ENCODE assay signal across 17 cellular contexts in genomic region chr9:93008457-93008856, GRCh38. TPM values are rescaled to one million over a fixed set of nuclear protein-coding genes. Genes with fewer than 3 reads are reported as not detected.
DNase-seq lines count a peak whose midpoint lies in the region; ATAC-seq and TF ChIP-seq lines count a peak whose summit lies in the region.
"Had no signal": no experiment of that assay in that cellular context is flagged by ENCODE, and none has a peak within 500 bp of the region (broad histone marks: within the 10 kb centered on the region; RNA-seq: fewer than 3 reads in every experiment).

No MANE protein-coding gene starts in this region.

- in situ Hi-C loops in HAP-1 (cut with MboI; ENCODE audit: low sequenced_read_pairs) = no loop called here

- H3K4me3 ChIP-seq in CD4-positive, alpha-beta memory T cell (ENCODE audit: low read length in 2 of 2) = no peak overlapping the region
- H3K4me3 ChIP-seq in lung (no peak overlapping the region), HAP-1 (no peak overlapping the region)
- H3K4me3 ChIP-seq: GM23248, K562 had no signal

- peak; percentile 42 for DNase-seq in activated CD8-positive, alpha-beta memory T cell treated with anti-CD3 and anti-CD28 coated beads, Interleukin-2, amount 50 U/mL, for 48 hours
- DNase-seq in activated CD8-positive, alpha-beta memory T cell treated with anti-CD3 and anti-CD28 coated beads, Interleukin-2, amount 10 ng/mL, durations not matched to agents 7 days and 5 days = no peak
- DNase-seq in CD4-positive, alpha-beta memory T cell = no peak
- DNase-seq in T-helper 17 cell (no peak), lung (ENCODE audit: low spot score) (peak; percentile 29), HAP-1 (ENCODE audit: low spot score in 2 of 2) (no peak), NCI-H1417 treated with DMSO at 0.1 percent for 48 hours (lab: John Stamatoyannopoulos, UW) (no peak)
- DNase-seq: GM23248, NCI-H146, NCI-H2081 treated with DMSO at 0.1 percent for 48 hours, NCI-H526 treated with DMSO at 0.1 percent for 48 hours, PC-3 had no signal

- peaks cover 15% of the 10 kb centered on the region for H3K4me1 Mint-ChIP-seq in activated CD8-positive, alpha-beta memory T cell treated with anti-CD3 and anti-CD28 coated beads, Interleukin-2, amount 10 ng/mL, durations not matched to agents 7 days and 5 days
- H3K4me1 Mint-ChIP-seq in CD4-positive, alpha-beta memory T cell = peaks cover 13 to 26% (median 18%) of the 10 kb centered on the region in 4 donors
- H3K4me1 Mint-ChIP-seq in T-helper 17 cell = peaks cover 23% of the 10 kb centered on the region

- no peaks in the 10 kb centered on the region for H3K9me3 Mint-ChIP-seq in activated CD8-positive, alpha-beta memory T cell treated with anti-CD3 and anti-CD28 coated beads, Interleukin-2, amount 10 ng/mL, durations not matched to agents 7 days and 5 days (ENCODE audit: low read depth)
- no peaks in the 10 kb centered on the region for H3K9me3 Mint-ChIP-seq in CD4-positive, alpha-beta memory T cell

- intact Hi-C loops in CD4-positive, alpha-beta memory T cell (cut with micrococcal nuclease) = loop anchor here (10.0 kb wide), 1 partner anchor 296 kb away; no protein-coding TSS in a partner anchor

- H3K4me1 ChIP-seq in CD4-positive, alpha-beta memory T cell (ENCODE audit: insufficient read depth, low read length) = peaks cover 14% of the 10 kb centered on the region
- H3K4me1 ChIP-seq in lung (ENCODE audit: control insufficient read depth in 2 of 2, insufficient read depth in 2 of 2, low read length in 2 of 2) (no peaks in the 10 kb centered on the region), HAP-1 (no peaks in the 10 kb centered on the region)

- 77 to 91% methylated on average over 8 of the region's 8 CpGs for WGBS in lung, 2 donors

- POLR2A ChIA-PET in CD4-positive, alpha-beta memory T cell (lab: Charles Lee; ENCODE audit: partially characterized antibody) = interaction anchor here (2.2 to 22.5 kb wide), 2 partner anchors 25 to 43 kb away, joined by 8 to 322 read pairs; no protein-coding TSS in a partner anchor

- no peak overlapping the region for H3K27ac Mint-ChIP-seq in activated CD8-positive, alpha-beta memory T cell treated with anti-CD3 and anti-CD28 coated beads, Interleukin-2, amount 10 ng/mL, durations not matched to agents 7 days and 5 days
- peak overlapping the region; percentile 12 to 82 (median 38) for H3K27ac Mint-ChIP-seq in CD4-positive, alpha-beta memory T cell
- peak overlapping the region; percentile 79 for H3K27ac Mint-ChIP-seq in T-helper 17 cell

- H3K27me3 Mint-ChIP-seq in activated CD8-positive, alpha-beta memory T cell treated with anti-CD3 and anti-CD28 coated beads, Interleukin-2, amount 10 ng/mL, durations not matched to agents 7 days and 5 days = no peaks in the 10 kb centered on the region
- no peaks in the 10 kb centered on the region for H3K27me3 Mint-ChIP-seq in CD4-positive, alpha-beta memory T cell
- H3K27me3 Mint-ChIP-seq in T-helper 17 cell = no peaks in the 10 kb centered on the region

- H3K36me3 ChIP-seq in CD4-positive, alpha-beta memory T cell (ENCODE audit: insufficient read depth, low read length) = peaks cover 78% of the 10 kb centered on the region
- H3K36me3 ChIP-seq in lung (ENCODE audit: control insufficient read depth in 2 of 2, insufficient read depth in 2 of 2, low read length in 2 of 2) = peaks cover 0 to 10% of the 10 kb centered on the region in 2 donors
- H3K36me3 ChIP-seq in HAP-1 (replicated peaks) = no peaks in the 10 kb centered on the region

- TF ChIP-seq CTCF in lung (IDR thresholded peaks at IDR 0.05; ENCODE audit: control extremely low read depth, extremely low read depth) = no peak

- H3K36me3 Mint-ChIP-seq in activated CD8-positive, alpha-beta memory T cell treated with anti-CD3 and anti-CD28 coated beads, Interleukin-2, amount 10 ng/mL, durations not matched to agents 7 days and 5 days = peaks cover 48% of the 10 kb centered on the region
- peaks cover 35 to 76% of the 10 kb centered on the region in 2 donors for H3K36me3 Mint-ChIP-seq in CD4-positive, alpha-beta memory T cell
- peaks cover 8% of the 10 kb centered on the region for H3K36me3 Mint-ChIP-seq in T-helper 17 cell (ENCODE audit: low read depth)

- H3K27ac ChIP-seq in CD4-positive, alpha-beta memory T cell (ENCODE audit: low read depth, low read length) = no peak overlapping the region
- no peak overlapping the region for H3K27ac ChIP-seq in lung (ENCODE audit: low read depth in 1 of 2, low read length in 1 of 2)
- H3K27ac ChIP-seq: GM23248, HL-60 had no signal

- no peak overlapping the region for H3K4me3 Mint-ChIP-seq in activated CD8-positive, alpha-beta memory T cell treated with anti-CD3 and anti-CD28 coated beads, Interleukin-2, amount 10 ng/mL, durations not matched to agents 7 days and 5 days
- H3K4me3 Mint-ChIP-seq in CD4-positive, alpha-beta memory T cell = no peak overlapping the region
- peak overlapping the region; percentile 68 for H3K4me3 Mint-ChIP-seq in T-helper 17 cell

- H3K27me3 ChIP-seq in CD4-positive, alpha-beta memory T cell (ENCODE audit: insufficient read depth, low read length) = no peaks in the 10 kb centered on the region
- H3K27me3 ChIP-seq in lung (ENCODE audit: control insufficient read depth, insufficient read depth) (no peaks in the 10 kb centered on the region), HAP-1 (ENCODE audit: low read depth) (no peaks in the 10 kb centered on the region)

- no peaks in the 10 kb centered on the region for H3K9me3 ChIP-seq in CD4-positive, alpha-beta memory T cell (ENCODE audit: control insufficient read depth in 1 of 2, low read length in 2 of 2)
- H3K9me3 ChIP-seq in T-helper 17 cell (ENCODE audit: control insufficient read depth, low read length, poor library complexity, severe bottlenecking) = no peaks in the 10 kb centered on the region
- no peaks in the 10 kb centered on the region for H3K9me3 ChIP-seq in lung (ENCODE audit: control insufficient read depth in 2 of 2, insufficient read depth in 1 of 2, low read length in 1 of 2)
- no peaks in the 10 kb centered on the region for H3K9me3 ChIP-seq in HAP-1

- CTCF ChIA-PET in activated CD8-positive, alpha-beta memory T cell treated with anti-CD3 and anti-CD28 coated beads, Interleukin-2, amount 10 ng/mL, durations not matched to agents 7 days and 5 days (lab: Charles Lee) = no interaction called here
- CTCF ChIA-PET in CD4-positive, alpha-beta memory T cell (lab: Charles Lee; ENCODE audit: partially characterized antibody) = interaction anchor here (2.1 kb wide), 1 partner anchor 51 kb away, joined by 8 read pairs; no protein-coding TSS in a partner anchor

- no peak for ATAC-seq in activated CD8-positive, alpha-beta memory T cell treated with anti-CD3 and anti-CD28 coated beads, Interleukin-2, amount 10 ng/mL, durations not matched to agents 7 days and 5 days
- no peak for ATAC-seq in T-helper 17 cell
- no peak for ATAC-seq in lung (ENCODE audit: insufficient read depth, low FRiP score)
- ATAC-seq in GM18867 (IDR thresholded peaks at IDR 0.05; ENCODE audit: unreplicated experiment) = no peak
- ATAC-seq: K562, PC-3, Right ventricle myocardium inferior had no signal

RNA-seq across cellular contexts. Expression of gene SUSD3, which starts 50.0 kb away (rescaled TPM):
- 10 to 100 TPM; 40.1 to 67.3 TPM for total RNA-seq in activated CD8-positive, alpha-beta memory T cell treated with anti-CD3 and anti-CD28 coated beads, Interleukin-2, amount 10 ng/mL, durations not matched to agents 7 days and 5 days
- 10 to 100 TPM; 58.3 to 63.7 TPM for total RNA-seq in CD4-positive, alpha-beta memory T cell
- polyA plus RNA-seq in CD4-positive, alpha-beta memory T cell = 100 to 1,000 TPM; 149 to 199 TPM
- total RNA-seq in T-helper 17 cell (10 to 100 TPM; 47.2 to 62.3 TPM), lung (1 to 10 TPM; 3.8 to 6.4 TPM)
- polyA plus RNA-seq in lung = 1 to 10 TPM; 2.0 to 9.7 TPM
- total RNA-seq: A673 had no signal
- polyA plus RNA-seq: GM23248 had no signal

Comparison
In these comparisons a context has a peak if more than half of its experiments do, and no peak if none do; other contexts are left out.
1. DNase-seq: peak in activated CD8-positive, alpha-beta memory T cell treated with anti-CD3 and anti-CD28 coated beads, Interleukin-2, amount 50 U/mL, for 48 hours (single experiment) and lung (single experiment); none in activated CD8-positive, alpha-beta memory T cell treated with anti-CD3 and anti-CD28 coated beads, Interleukin-2, amount 10 ng/mL, durations not matched to agents 7 days and 5 days (single experiment), CD4-positive, alpha-beta memory T cell (0 of 5), T-helper 17 cell (0 of 3), HAP-1 (0 of 2) and NCI-H1417 treated with DMSO at 0.1 percent for 48 hours (single experiment).
2. RNA of gene SUSD3, which starts 50.0 kb away (total RNA-seq): 40.1 to 67.3 TPM in activated CD8-positive, alpha-beta memory T cell treated with anti-CD3 and anti-CD28 coated beads, Interleukin-2, amount 10 ng/mL, durations not matched to agents 7 days and 5 days, 58.3 to 63.7 TPM in CD4-positive, alpha-beta memory T cell and 47.2 to 62.3 TPM in T-helper 17 cell; 3.8 to 6.4 TPM in lung; every median in the first group is over 4 times any median in the second.